9 cellular contexts compared by ENCODE assay signal in the genomic region with DNA sequence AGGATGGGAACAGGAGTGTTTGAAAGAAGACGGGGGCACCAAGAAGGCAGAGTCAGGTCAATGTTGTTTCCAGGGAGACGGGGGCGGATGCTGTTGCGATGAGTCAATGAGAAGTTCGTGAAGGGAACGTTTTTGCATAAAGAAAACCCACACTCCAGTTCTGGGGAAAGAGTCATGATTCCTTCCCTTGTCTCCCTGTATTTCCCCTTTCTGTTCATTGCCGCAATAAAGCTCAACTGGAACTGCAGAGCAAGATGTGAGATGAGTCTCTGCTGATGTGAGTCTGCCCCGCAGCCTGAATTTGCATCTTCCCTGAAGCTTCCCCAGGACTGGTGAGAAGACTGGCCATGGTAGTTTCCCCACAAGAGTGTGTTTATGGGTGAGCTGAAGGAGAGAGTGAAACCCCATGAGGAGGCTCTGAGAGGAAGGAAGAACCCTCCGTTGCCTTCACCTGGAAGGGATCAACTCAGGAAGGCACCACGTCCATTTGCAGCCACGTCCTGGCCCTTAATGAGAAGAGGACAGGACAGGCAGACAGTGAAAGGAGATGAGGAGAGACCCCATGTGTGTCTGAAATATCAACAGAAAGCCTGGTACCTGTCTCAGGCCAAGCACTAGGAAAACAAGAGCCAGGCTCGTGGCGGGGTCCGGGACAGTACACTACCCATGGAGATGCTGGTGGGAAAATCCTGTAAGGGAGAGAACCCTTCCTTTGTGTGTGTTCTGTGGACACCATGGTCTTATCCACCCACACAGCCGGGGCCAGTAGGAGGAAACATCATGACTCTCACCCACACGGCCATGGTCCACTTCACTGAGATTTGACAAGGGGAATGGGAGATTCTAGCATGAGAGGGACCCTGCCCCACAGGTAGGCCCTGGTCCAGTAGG. TPM values are rescaled to one million over a fixed set of nuclear protein-coding genes. Genes with fewer than 3 reads are reported as not detected.
DNase-seq lines count a peak whose midpoint lies in the region; ATAC-seq and TF ChIP-seq lines count a peak whose summit lies in the region.
"Had no signal": no experiment of that assay in that cellular context is flagged by ENCODE, and none has a peak within 500 bp of the region (broad histone marks: within the 10 kb centered on the region; RNA-seq: fewer than 3 reads in every experiment).

No MANE protein-coding gene starts in this region.

- no peak overlapping the region for H3K27ac ChIP-seq in upper lobe of left lung
- no peak overlapping the region for H3K27ac ChIP-seq in prostate gland
- H3K27ac ChIP-seq: pancreas had no signal

- H3K4me3 ChIP-seq in upper lobe of left lung (no peak overlapping the region), prostate gland (no peak overlapping the region)
- H3K4me3 ChIP-seq: pancreas had no signal

- H3K9me3 ChIP-seq in upper lobe of left lung = peaks cover 0 to 6% (median 0%) of the 10 kb centered on the region in 4 donors
- no peaks in the 10 kb centered on the region for H3K9me3 ChIP-seq in prostate gland
- H3K9me3 ChIP-seq: pancreas had no signal

- H3K4me1 ChIP-seq in upper lobe of left lung (no peaks in the 10 kb centered on the region), prostate gland (replicated peaks) (no peaks in the 10 kb centered on the region)
- H3K4me1 ChIP-seq: pancreas had no signal

- ATAC-seq in Right ventricle myocardium superior (ENCODE audit: poor library complexity) = peak; percentile 53
- peak; percentile 39 for ATAC-seq in HG03565 (IDR thresholded peaks at IDR 0.05; ENCODE audit: unreplicated experiment)
- ATAC-seq in upper lobe of left lung (ENCODE audit: low FRiP score in 2 of 2) = peak; percentile 50 to 78
- ATAC-seq in GM19467 (IDR thresholded peaks at IDR 0.05; ENCODE audit: unreplicated experiment) = no peak

- no peak for DNase-seq in Right ventricle myocardium superior
- DNase-seq in cardiac septum (ENCODE audit: low spot score) = no peak
- DNase-seq in upper lobe of left lung = no peak
- DNase-seq in prostate gland (ENCODE audit: low spot score) = no peak
- DNase-seq: OCI-M1, pancreas had no signal

- no peaks in the 10 kb centered on the region for H3K27me3 ChIP-seq in upper lobe of left lung
- no peaks in the 10 kb centered on the region for H3K27me3 ChIP-seq in prostate gland (replicated peaks; ENCODE audit: insufficient read depth)

- no peak for TF ChIP-seq EP300 in upper lobe of left lung (IDR thresholded peaks at IDR 0.05)

- TF ChIP-seq POLR2A in upper lobe of left lung (IDR thresholded peaks at IDR 0.05) = no peak
- no peak for TF ChIP-seq POLR2A in prostate gland (IDR thresholded peaks at IDR 0.05)

- intact Hi-C loops in Right ventricle myocardium superior (cut with DNase I) = no loop called here
- intact Hi-C loops in cardiac septum (cut with DNase I) = no loop called here
- intact Hi-C loops in prostate gland (cut with DNase I) = no loop called here

- no peaks in the 10 kb centered on the region for H3K36me3 ChIP-seq in upper lobe of left lung
- no peaks in the 10 kb centered on the region for H3K36me3 ChIP-seq in prostate gland
- H3K36me3 ChIP-seq: pancreas had no signal

- TF ChIP-seq CTCF in upper lobe of left lung (IDR thresholded peaks at IDR 0.05) (no peak), prostate gland (IDR thresholded peaks at IDR 0.05) (no peak)

- WGBS in upper lobe of left lung, 2 donors = 70 to 74% methylated on average over 16 of the region's 16 CpGs
- 82% methylated on average over 16 of the region's 16 CpGs for WGBS in prostate gland

RNA-seq across cellular contexts. Expression of a gene that starts 13.7 kb away (rescaled TPM):
- total RNA-seq in Right ventricle myocardium superior = 0.48 TPM
- total RNA-seq in cardiac septum = 0.51 TPM
- 10 to 100 TPM in 1 of 6 donors, 1 to 10 TPM in 3, under 1 TPM in 2; 0.69 to 14.5 (median 4.0) TPM for total RNA-seq in upper lobe of left lung
- total RNA-seq in prostate gland = 1 to 10 TPM in 1 of 2 donors, under 1 TPM in 1; 0.96 to 1.7 TPM
- total RNA-seq: activated naive CD4-positive, alpha-beta T cell treated with anti-CD3 and anti-CD28 coated beads, Interleukin-2, amount 50 U/mL, for 72 hours had no signal

RNA-seq across cellular contexts. Expression of a gene that starts 23.1 kb away (rescaled TPM):
- total RNA-seq in Right ventricle myocardium superior (1.7 TPM), cardiac septum (1.5 TPM), upper lobe of left lung (10 to 100 TPM in 4 of 6 donors, 1 to 10 TPM in 2; 4.0 to 47.1 (median 16.7) TPM), prostate gland (1 to 10 TPM in 1 of 2 donors, under 1 TPM in 1; 0.68 to 1.2 TPM)

RNA-seq across cellular contexts. Expression of a gene that starts 33.5 kb away (rescaled TPM):
- 1.7 TPM for total RNA-seq in Right ventricle myocardium superior
- 1.3 TPM for total RNA-seq in cardiac septum
- 10 to 100 TPM in 2 of 6 donors, 1 to 10 TPM in 2, under 1 TPM in 2; 0.78 to 38.4 (median 7.6) TPM for total RNA-seq in upper lobe of left lung
- total RNA-seq in prostate gland = 1 to 10 TPM; 1.6 to 2.5 TPM
- total RNA-seq: activated naive CD4-positive, alpha-beta T cell treated with anti-CD3 and anti-CD28 coated beads, Interleukin-2, amount 50 U/mL, for 72 hours had no signal

RNA-seq across cellular contexts. Expression of a gene that starts 55.6 kb away (rescaled TPM):
- total RNA-seq in Right ventricle myocardium superior (3.8 TPM), cardiac septum (1.2 TPM), upper lobe of left lung (10 to 100 TPM in 4 of 6 donors, 1 to 10 TPM in 2; 3.8 to 55.5 (median 24.9) TPM), prostate gland (1 to 10 TPM; 1.6 to 5.7 TPM)
- total RNA-seq: activated naive CD4-positive, alpha-beta T cell treated with anti-CD3 and anti-CD28 coated beads, Interleukin-2, amount 50 U/mL, for 72 hours had no signal
